ENCODE assay signal across 19 cellular contexts in the genomic region with DNA sequence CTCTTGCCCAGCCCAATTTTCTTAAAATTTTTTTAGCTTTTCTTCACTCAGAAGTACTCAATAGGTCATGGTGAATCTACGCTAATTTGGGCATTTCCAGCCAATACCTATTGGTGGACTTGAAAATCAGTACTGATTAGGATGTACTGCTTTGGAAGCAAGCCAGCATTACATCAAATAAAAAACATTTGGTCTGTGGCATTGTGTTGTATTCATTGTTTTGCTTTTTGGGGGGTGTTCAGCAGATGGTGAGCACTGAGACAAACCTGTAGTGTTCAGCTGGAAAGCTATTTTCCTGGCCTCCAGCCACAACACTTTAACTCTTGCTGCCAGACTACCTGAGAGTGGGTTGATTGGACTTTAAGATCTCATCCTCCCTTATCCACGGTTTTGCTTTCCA. TPM values are rescaled to one million over a fixed set of nuclear protein-coding genes. Genes with fewer than 3 reads are reported as not detected.
DNase-seq lines count a peak whose midpoint lies in the region; TF ChIP-seq lines count a peak whose summit lies in the region.
"Had no signal": no experiment of that assay in that cellular context is flagged by ENCODE, and none has a peak within 500 bp of the region (broad histone marks: within the 10 kb centered on the region; RNA-seq: fewer than 3 reads in every experiment).

No MANE protein-coding gene starts in this region.

- H3K4me1 ChIP-seq in breast epithelium = peaks cover 0 to 11% of the 10 kb centered on the region in 2 donors

- H3K4me3 Mint-ChIP-seq in MCF 10A (ENCODE audit: unreplicated experiment) (no peak overlapping the region), chondrocyte (ENCODE audit: unreplicated experiment) (no peak overlapping the region)
- H3K4me3 Mint-ChIP-seq: activated CD4-positive, alpha-beta memory T cell treated with anti-CD3 and anti-CD28 coated beads for 36 hours had no signal

- peaks cover 48% of the 10 kb centered on the region for H3K36me3 Mint-ChIP-seq in MCF 10A (ENCODE audit: insufficient read depth, unreplicated experiment)
- peaks cover 9% of the 10 kb centered on the region for H3K36me3 Mint-ChIP-seq in chondrocyte (ENCODE audit: low read depth)

- H3K27me3 ChIP-seq in breast epithelium = no peaks in the 10 kb centered on the region
- H3K27me3 ChIP-seq: colonic mucosa had no signal

- no peaks in the 10 kb centered on the region for H3K36me3 ChIP-seq in breast epithelium
- H3K36me3 ChIP-seq: colonic mucosa, lower lobe of right lung had no signal

- H3K4me1 Mint-ChIP-seq in MCF 10A (ENCODE audit: insufficient read depth, unreplicated experiment) = peaks cover 15% of the 10 kb centered on the region
- H3K4me1 Mint-ChIP-seq in chondrocyte (ENCODE audit: low read depth) = peaks cover 35% of the 10 kb centered on the region

- peak overlapping the region; percentile 32 for H3K27ac Mint-ChIP-seq in MCF 10A (ENCODE audit: low read depth, unreplicated experiment)
- peak overlapping the region; percentile 5 for H3K27ac Mint-ChIP-seq in chondrocyte (ENCODE audit: unreplicated experiment)

- no peak for TF ChIP-seq POLR2A in breast epithelium (IDR thresholded peaks at IDR 0.05)

- H3K9me3 Mint-ChIP-seq in MCF 10A (ENCODE audit: unreplicated experiment) (peaks cover 5% of the 10 kb centered on the region), chondrocyte (ENCODE audit: low read depth) (peaks cover 9% of the 10 kb centered on the region)
- H3K9me3 Mint-ChIP-seq: activated CD4-positive, alpha-beta memory T cell treated with anti-CD3 and anti-CD28 coated beads for 36 hours; activated naive CD4-positive, alpha-beta T cell treated with anti-CD3 and anti-CD28 coated beads, Interleukin-2, amount 50 U/mL, for 24 hours; CD4-positive, CD25-positive, alpha-beta regulatory T cell had no signal

- TF ChIP-seq CTCF in MCF 10A (IDR thresholded peaks at IDR 0.05; ENCODE audit: unreplicated experiment) (no peak), breast epithelium (IDR thresholded peaks at IDR 0.05) (no peak), chondrocyte (IDR thresholded peaks at IDR 0.05) (no peak), coronary artery (IDR thresholded peaks at IDR 0.05) (no peak)

- H3K9me3 ChIP-seq in breast epithelium = peaks cover 0 to 9% of the 10 kb centered on the region in 2 donors
- H3K9me3 ChIP-seq: colonic mucosa, lower lobe of right lung had no signal

- BruUV-seq in MCF 10A (replicated peaks; lab: Mats Ljungman, UMichigan) = no TSS peak

- H3K4me3 ChIP-seq in breast epithelium (no peak overlapping the region), coronary artery (no peak overlapping the region)
- H3K4me3 ChIP-seq: colonic mucosa, lower lobe of right lung had no signal

- DNase-seq in MCF 10A (ENCODE audit: unreplicated experiment) = no peak
- no peak for DNase-seq in breast epithelium (ENCODE audit: low spot score in 2 of 2)
- DNase-seq in NCI-H2171 treated with DMSO at 0.1 percent for 48 hours (lab: John Stamatoyannopoulos, UW) = peak; percentile 86
- DNase-seq in chondrocyte (ENCODE audit: low spot score) = no peak
- no peak for DNase-seq in NOMO-1 treated with DMSO at 0.1 percent for 48 hours (lab: John Stamatoyannopoulos, UW; ENCODE audit: unreplicated experiment)
- no peak for DNase-seq in GM19240 (ENCODE audit: insufficient read length, low spot score)
- DNase-seq in germinal center (ENCODE audit: low spot score) = no peak
- DNase-seq in coronary artery (ENCODE audit: low spot score) = no peak
- DNase-seq: ACHN; CD4-positive, CD25-positive, alpha-beta regulatory T cell; colonic mucosa; Karpas-422; lower lobe of right lung; NCI-H1436; NCI-H82; small intestine; stimulated activated naive CD4-positive, alpha-beta T cell had no signal

- H3K27ac ChIP-seq in breast epithelium (no peak overlapping the region), coronary artery (no peak overlapping the region)
- H3K27ac ChIP-seq: colonic mucosa, lower lobe of right lung had no signal

- intact Hi-C loops in MCF 10A (cut with micrococcal nuclease) (loop anchor here (10.0 kb wide), 1 partner anchor 539 kb away; the partner anchor contains the start of gene HECTD4), breast epithelium (cut with DNase I; ENCODE audit: low total_unique reads) (loop anchor here (10.0 kb wide), 1 partner anchor 1379 kb away; the partner anchor contains the start of gene TPCN1)

- H3K27me3 Mint-ChIP-seq in MCF 10A (ENCODE audit: insufficient read depth, unreplicated experiment) = no peaks in the 10 kb centered on the region
- no peaks in the 10 kb centered on the region for H3K27me3 Mint-ChIP-seq in chondrocyte (ENCODE audit: low read depth)
- H3K27me3 Mint-ChIP-seq: activated CD4-positive, alpha-beta memory T cell treated with anti-CD3 and anti-CD28 coated beads for 36 hours; activated naive CD4-positive, alpha-beta T cell treated with anti-CD3 and anti-CD28 coated beads, Interleukin-2, amount 50 U/mL, for 24 hours had no signal

- CTCF ChIA-PET in MCF 10A (lab: Yijun Ruan, JAX) = interaction anchor here (0.7 to 1.1 kb wide), 2 partner anchors 33 to 43 kb away, joined by 3 to 4 read pairs; no protein-coding TSS in a partner anchor

- POLR2A ChIA-PET in MCF 10A (lab: Yijun Ruan, JAX) = interaction anchor here (1.3 kb wide), 1 partner anchor 160 kb away, joined by 4 read pairs; the partner anchor contains the start of genes ACAD10 and BRAP

RNA-seq across cellular contexts. Expression of gene MAPKAPK5, which starts 4.0 kb away (rescaled TPM):
- 46.3 and 51.3 TPM in 2 replicates for total RNA-seq in MCF 10A (2022)
- 10 to 100 TPM; 38.2 to 59.7 (median 40.0) TPM for total RNA-seq in breast epithelium
- 30.1 to 31.9 TPM (median 31.6 TPM) in 3 replicates for total RNA-seq in chondrocyte
